ENCODE assay signal across 1 cellular context in the genomic region with DNA sequence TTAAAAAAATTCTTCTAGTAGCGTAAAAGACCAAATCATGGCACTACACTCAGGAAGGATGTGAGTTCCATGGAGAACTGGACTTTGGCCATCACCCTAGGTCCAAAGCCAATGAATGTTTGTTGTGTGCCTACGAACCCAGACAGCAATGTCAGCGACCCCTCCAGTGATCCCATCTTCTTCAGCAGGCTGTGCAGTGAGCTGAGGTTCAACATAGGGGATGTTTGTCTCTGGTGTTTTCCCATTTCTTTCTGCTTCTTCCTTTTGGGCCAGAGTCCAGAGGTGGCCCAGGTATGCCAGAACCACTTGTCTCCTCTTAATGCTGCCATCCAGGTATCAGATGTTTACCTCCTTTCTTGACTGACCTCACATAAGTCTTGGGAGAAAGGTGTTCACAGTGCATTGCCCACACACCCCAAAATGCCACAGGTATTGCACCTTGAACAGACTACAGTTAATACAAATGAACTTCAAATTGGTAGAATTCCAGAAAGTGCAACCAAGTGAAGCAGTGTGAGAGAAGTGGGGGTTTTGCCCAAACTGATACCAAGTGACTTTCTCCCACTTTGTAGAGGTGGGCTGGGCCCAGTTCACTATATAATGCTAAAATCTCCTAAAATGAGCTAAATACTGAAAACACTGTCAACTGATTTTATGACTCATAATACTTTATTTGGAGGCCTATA.
TF ChIP-seq lines count a peak whose summit lies in the region.

No MANE protein-coding gene starts in this region.

TF ChIP-seq in HepG2, 621 proteins besides CTCF, POLR2A, EP300 and RAD21 (continued from another document and continues in another):
- TF ChIP-seq, protein P1, sequence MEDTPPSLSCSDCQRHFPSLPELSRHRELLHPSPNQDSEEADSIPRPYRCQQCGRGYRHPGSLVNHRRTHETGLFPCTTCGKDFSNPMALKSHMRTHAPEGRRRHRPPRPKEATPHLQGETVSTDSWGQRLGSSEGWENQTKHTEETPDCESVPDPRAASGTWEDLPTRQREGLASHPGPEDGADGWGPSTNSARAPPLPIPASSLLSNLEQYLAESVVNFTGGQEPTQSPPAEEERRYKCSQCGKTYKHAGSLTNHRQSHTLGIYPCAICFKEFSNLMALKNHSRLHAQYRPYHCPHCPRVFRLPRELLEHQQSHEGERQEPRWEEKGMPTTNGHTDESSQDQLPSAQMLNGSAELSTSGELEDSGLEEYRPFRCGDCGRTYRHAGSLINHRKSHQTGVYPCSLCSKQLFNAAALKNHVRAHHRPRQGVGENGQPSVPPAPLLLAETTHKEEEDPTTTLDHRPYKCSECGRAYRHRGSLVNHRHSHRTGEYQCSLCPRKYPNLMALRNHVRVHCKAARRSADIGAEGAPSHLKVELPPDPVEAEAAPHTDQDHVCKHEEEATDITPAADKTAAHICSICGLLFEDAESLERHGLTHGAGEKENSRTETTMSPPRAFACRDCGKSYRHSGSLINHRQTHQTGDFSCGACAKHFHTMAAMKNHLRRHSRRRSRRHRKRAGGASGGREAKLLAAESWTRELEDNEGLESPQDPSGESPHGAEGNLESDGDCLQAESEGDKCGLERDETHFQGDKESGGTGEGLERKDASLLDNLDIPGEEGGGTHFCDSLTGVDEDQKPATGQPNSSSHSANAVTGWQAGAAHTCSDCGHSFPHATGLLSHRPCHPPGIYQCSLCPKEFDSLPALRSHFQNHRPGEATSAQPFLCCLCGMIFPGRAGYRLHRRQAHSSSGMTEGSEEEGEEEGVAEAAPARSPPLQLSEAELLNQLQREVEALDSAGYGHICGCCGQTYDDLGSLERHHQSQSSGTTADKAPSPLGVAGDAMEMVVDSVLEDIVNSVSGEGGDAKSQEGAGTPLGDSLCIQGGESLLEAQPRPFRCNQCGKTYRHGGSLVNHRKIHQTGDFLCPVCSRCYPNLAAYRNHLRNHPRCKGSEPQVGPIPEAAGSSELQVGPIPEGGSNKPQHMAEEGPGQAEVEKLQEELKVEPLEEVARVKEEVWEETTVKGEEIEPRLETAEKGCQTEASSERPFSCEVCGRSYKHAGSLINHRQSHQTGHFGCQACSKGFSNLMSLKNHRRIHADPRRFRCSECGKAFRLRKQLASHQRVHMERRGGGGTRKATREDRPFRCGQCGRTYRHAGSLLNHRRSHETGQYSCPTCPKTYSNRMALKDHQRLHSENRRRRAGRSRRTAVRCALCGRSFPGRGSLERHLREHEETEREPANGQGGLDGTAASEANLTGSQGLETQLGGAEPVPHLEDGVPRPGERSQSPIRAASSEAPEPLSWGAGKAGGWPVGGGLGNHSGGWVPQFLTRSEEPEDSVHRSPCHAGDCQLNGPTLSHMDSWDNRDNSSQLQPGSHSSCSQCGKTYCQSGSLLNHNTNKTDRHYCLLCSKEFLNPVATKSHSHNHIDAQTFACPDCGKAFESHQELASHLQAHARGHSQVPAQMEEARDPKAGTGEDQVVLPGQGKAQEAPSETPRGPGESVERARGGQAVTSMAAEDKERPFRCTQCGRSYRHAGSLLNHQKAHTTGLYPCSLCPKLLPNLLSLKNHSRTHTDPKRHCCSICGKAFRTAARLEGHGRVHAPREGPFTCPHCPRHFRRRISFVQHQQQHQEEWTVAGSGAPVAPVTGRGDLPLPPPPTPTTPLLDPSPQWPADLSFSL (CRISPR knock-in tag; IDR thresholded peaks at IDR 0.05) = no peak
- TF ChIP-seq, protein P2, sequence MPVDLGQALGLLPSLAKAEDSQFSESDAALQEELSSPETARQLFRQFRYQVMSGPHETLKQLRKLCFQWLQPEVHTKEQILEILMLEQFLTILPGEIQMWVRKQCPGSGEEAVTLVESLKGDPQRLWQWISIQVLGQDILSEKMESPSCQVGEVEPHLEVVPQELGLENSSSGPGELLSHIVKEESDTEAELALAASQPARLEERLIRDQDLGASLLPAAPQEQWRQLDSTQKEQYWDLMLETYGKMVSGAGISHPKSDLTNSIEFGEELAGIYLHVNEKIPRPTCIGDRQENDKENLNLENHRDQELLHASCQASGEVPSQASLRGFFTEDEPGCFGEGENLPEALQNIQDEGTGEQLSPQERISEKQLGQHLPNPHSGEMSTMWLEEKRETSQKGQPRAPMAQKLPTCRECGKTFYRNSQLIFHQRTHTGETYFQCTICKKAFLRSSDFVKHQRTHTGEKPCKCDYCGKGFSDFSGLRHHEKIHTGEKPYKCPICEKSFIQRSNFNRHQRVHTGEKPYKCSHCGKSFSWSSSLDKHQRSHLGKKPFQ (CRISPR knock-in tag; IDR thresholded peaks at IDR 0.05; ENCODE audit: insufficient replicate concordance) = no peak
- TF ChIP-seq HOXA7 (CRISPR knock-in tag; IDR thresholded peaks at IDR 0.05) (no peak), TSC22D2 (CRISPR knock-in tag; IDR thresholded peaks at IDR 0.05; ENCODE audit: borderline replicate concordance) (no peak), IRF2 (CRISPR knock-in tag; IDR thresholded peaks at IDR 0.05) (peak; percentile 54; the same call in 1 of the 2 replicates), PAXIP1 (CRISPR knock-in tag; conservative IDR thresholded peaks at IDR 0.05) (peak; percentile 78), TCF7L2 (IDR thresholded peaks at IDR 0.05; ENCODE audit: low read depth, low read length) (no peak), ZKSCAN5 (CRISPR knock-in tag; IDR thresholded peaks at IDR 0.05) (no peak), ZNF354B (CRISPR knock-in tag; IDR thresholded peaks at IDR 0.05) (peak; percentile 91; the same call in 1 of the 2 replicates), SMC3 (IDR thresholded peaks at IDR 0.05; ENCODE audit: low read length) (peak; percentile 6; the same call in 1 of the 2 replicates), RFXAP (CRISPR knock-in tag; IDR thresholded peaks at IDR 0.05; ENCODE audit: borderline replicate concordance) (no peak), RBAK (CRISPR knock-in tag; IDR thresholded peaks at IDR 0.05) (peak; percentile 100), SETDB1 (CRISPR knock-in tag; IDR thresholded peaks at IDR 0.05; ENCODE audit: borderline replicate concordance) (no peak), SKIL (CRISPR knock-in tag; IDR thresholded peaks at IDR 0.05; ENCODE audit: borderline replicate concordance) (no peak), BORCS8-MEF2B (CRISPR knock-in tag; IDR thresholded peaks at IDR 0.05) (no peak), ZBTB8A (CRISPR knock-in tag; IDR thresholded peaks at IDR 0.05; ENCODE audit: borderline replicate concordance, low read depth) (no peak), CCAR2 (optimal IDR thresholded peaks at IDR 0.05; ENCODE audit: low read depth, low read length) (peak; percentile 53), BRF2 (CRISPR knock-in tag; IDR thresholded peaks at IDR 0.05) (0 out of 2 replicates have a peak, but pooled peaks have one; percentile 27), SPEN (CRISPR knock-in tag; IDR thresholded peaks at IDR 0.05; ENCODE audit: low read depth) (peak; percentile 51; the same call in 1 of the 2 replicates)
- TF ChIP-seq, protein P3, sequence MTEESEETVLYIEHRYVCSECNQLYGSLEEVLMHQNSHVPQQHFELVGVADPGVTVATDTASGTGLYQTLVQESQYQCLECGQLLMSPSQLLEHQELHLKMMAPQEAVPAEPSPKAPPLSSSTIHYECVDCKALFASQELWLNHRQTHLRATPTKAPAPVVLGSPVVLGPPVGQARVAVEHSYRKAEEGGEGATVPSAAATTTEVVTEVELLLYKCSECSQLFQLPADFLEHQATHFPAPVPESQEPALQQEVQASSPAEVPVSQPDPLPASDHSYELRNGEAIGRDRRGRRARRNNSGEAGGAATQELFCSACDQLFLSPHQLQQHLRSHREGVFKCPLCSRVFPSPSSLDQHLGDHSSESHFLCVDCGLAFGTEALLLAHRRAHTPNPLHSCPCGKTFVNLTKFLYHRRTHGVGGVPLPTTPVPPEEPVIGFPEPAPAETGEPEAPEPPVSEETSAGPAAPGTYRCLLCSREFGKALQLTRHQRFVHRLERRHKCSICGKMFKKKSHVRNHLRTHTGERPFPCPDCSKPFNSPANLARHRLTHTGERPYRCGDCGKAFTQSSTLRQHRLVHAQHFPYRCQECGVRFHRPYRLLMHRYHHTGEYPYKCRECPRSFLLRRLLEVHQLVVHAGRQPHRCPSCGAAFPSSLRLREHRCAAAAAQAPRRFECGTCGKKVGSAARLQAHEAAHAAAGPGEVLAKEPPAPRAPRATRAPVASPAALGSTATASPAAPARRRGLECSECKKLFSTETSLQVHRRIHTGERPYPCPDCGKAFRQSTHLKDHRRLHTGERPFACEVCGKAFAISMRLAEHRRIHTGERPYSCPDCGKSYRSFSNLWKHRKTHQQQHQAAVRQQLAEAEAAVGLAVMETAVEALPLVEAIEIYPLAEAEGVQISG (CRISPR knock-in tag; IDR thresholded peaks at IDR 0.05) = 0 out of 2 replicates have a peak, but pooled peaks have one; percentile 49
- TF ChIP-seq, protein P4, sequence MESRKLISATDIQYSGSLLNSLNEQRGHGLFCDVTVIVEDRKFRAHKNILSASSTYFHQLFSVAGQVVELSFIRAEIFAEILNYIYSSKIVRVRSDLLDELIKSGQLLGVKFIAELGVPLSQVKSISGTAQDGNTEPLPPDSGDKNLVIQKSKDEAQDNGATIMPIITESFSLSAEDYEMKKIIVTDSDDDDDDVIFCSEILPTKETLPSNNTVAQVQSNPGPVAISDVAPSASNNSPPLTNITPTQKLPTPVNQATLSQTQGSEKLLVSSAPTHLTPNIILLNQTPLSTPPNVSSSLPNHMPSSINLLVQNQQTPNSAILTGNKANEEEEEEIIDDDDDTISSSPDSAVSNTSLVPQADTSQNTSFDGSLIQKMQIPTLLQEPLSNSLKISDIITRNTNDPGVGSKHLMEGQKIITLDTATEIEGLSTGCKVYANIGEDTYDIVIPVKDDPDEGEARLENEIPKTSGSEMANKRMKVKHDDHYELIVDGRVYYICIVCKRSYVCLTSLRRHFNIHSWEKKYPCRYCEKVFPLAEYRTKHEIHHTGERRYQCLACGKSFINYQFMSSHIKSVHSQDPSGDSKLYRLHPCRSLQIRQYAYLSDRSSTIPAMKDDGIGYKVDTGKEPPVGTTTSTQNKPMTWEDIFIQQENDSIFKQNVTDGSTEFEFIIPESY (CRISPR knock-in tag; IDR thresholded peaks at IDR 0.05) = 0 out of 2 replicates have a peak, but pooled peaks have one; percentile 17
- TF ChIP-seq, protein P5, sequence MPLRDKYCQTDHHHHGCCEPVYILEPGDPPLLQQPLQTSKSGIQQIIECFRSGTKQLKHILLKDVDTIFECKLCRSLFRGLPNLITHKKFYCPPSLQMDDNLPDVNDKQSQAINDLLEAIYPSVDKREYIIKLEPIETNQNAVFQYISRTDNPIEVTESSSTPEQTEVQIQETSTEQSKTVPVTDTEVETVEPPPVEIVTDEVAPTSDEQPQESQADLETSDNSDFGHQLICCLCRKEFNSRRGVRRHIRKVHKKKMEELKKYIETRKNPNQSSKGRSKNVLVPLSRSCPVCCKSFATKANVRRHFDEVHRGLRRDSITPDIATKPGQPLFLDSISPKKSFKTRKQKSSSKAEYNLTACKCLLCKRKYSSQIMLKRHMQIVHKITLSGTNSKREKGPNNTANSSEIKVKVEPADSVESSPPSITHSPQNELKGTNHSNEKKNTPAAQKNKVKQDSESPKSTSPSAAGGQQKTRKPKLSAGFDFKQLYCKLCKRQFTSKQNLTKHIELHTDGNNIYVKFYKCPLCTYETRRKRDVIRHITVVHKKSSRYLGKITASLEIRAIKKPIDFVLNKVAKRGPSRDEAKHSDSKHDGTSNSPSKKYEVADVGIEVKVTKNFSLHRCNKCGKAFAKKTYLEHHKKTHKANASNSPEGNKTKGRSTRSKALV (CRISPR knock-in tag; IDR thresholded peaks at IDR 0.05) = no peak
